In genomic region chr13:64672751-64673150, GRCh38 we compare ENCODE assay signal across 29 cellular contexts.
"Had no signal": no experiment of that assay in that cellular context is flagged by ENCODE, and none has a peak within 500 bp of the region (broad histone marks: within the 10 kb centered on the region; RNA-seq: fewer than 3 reads in every experiment).

No MANE protein-coding gene starts in this region.

- H3K27ac ChIP-seq: ascending aorta, PC-9, SJCRH30 had no signal

- ATAC-seq: activated CD4-positive, alpha-beta T cell treated with anti-CD3 and anti-CD28 coated beads for 36 hours; activated CD8-positive, alpha-beta T cell treated with anti-CD3 and anti-CD28 coated beads, Interleukin-2, amount 10 ng/mL, durations not matched to agents 7 days and 5 days; K562 had no signal

- H3K9me3 ChIP-seq: ascending aorta, MG63, SJCRH30 had no signal

- FAIRE-seq: K562 had no signal

- H3K4me3 ChIP-seq: ascending aorta, K562, MG63, PC-9, SJCRH30, SK-N-MC had no signal

- H3K27me3 ChIP-seq: ascending aorta, MG63, SJCRH30 had no signal

- DNase-seq: activated CD4-positive, alpha-beta T cell treated with anti-CD3 and anti-CD28 coated beads for 36 hours; activated CD4-positive, alpha-beta T cell treated with anti-CD3 and anti-CD28 coated beads, Interleukin-2, amount 10 ng/mL, durations not matched to agents 7 days and 5 days; activated CD4-positive, alpha-beta T cell treated with anti-CD3 and anti-CD28 coated beads, Interleukin-2, amount 50 U/mL, for 48 hours; activated CD8-positive, alpha-beta T cell treated with anti-CD3 and anti-CD28 coated beads, Interleukin-2, amount 10 ng/mL, durations not matched to agents 7 days and 5 days; activated gamma-delta T cell; activated naive CD4-positive, alpha-beta T cell treated with Interleukin-2 at 50 U/mL for 16 hours; activated naive CD8-positive, alpha-beta T cell treated with anti-CD3 and anti-CD28 coated beads, Interleukin-2, amount 10 ng/mL, durations not matched to agents 7 days and 5 days; activated T-cell treated with anti-CD3 and anti-CD28 coated beads, Interleukin-2, amount 50 U/mL, for 24 hours; amygdala; caudate nucleus; Karpas-422; MG63; NCI-H1048; NCI-H1105 treated with DMSO at 0.1 percent for 48 hours; NCI-H1436 treated with DMSO at 0.1 percent for 48 hours; NCI-H1694 treated with DMSO at 0.1 percent for 48 hours; NCI-H2029; NCI-H2107; NCI-H2171; NCI-H510A; NCI-H526; NCI-H748 treated with DMSO at 0.1 percent for 48 hours; NK-92 treated with Interleukin-12 subunit alpha and Interleukin-12 subunit beta, amount 100 ng/mL, for 24 hours; PC-9; SHP77; SJCRH30 had no signal

- H3K4me2 ChIP-seq: PC-9 had no signal

- H3K4me1 ChIP-seq: ascending aorta had no signal

- H3K36me3 ChIP-seq: ascending aorta, MG63, SJCRH30 had no signal

- H2AFZ ChIP-seq: PC-9 had no signal
